ENCODE assay signal across 14 cellular contexts in genomic region chr10:120432209-120432608, GRCh38.
"Had no signal": no experiment of that assay in that cellular context is flagged by ENCODE, and none has a peak within 500 bp of the region (broad histone marks: within the 10 kb centered on the region; RNA-seq: fewer than 3 reads in every experiment).

No MANE protein-coding gene starts in this region.

- ATAC-seq: activated CD4-positive, CD25-positive, alpha-beta regulatory T cell treated with anti-CD3 and anti-CD28 coated beads, Interleukin-2, amount 50 U/mL, for 24 hours; activated naive CD8-positive, alpha-beta T cell treated with anti-CD3 and anti-CD28 coated beads, Interleukin-2, amount 50 U/mL, for 24 hours; psoas muscle; right lobe of liver had no signal

- H3K4me1 ChIP-seq: colonic mucosa, foreskin keratinocyte, left ventricle myocardium inferior, neural progenitor cell, psoas muscle, right lobe of liver had no signal

- DNase-seq: activated naive CD4-positive, alpha-beta T cell treated with anti-CD3 and anti-CD28 coated beads for 36 hours; activated naive CD8-positive, alpha-beta T cell treated with anti-CD3 and anti-CD28 coated beads, Interleukin-2, amount 50 U/mL, for 24 hours; colonic mucosa; glutamatergic neuron; hypothalamus; left ventricle myocardium inferior; naive B cell; psoas muscle; right lobe of liver; T-helper 9 cell had no signal

- H3K9me3 ChIP-seq: colonic mucosa, left ventricle myocardium inferior, psoas muscle, right lobe of liver, thoracic aorta had no signal

- H3K9ac ChIP-seq: neural progenitor cell had no signal

- H3K27me3 ChIP-seq: colonic mucosa, neural progenitor cell, right lobe of liver had no signal

- H3K4me3 ChIP-seq: colonic mucosa, left ventricle myocardium inferior, neural progenitor cell, psoas muscle, right lobe of liver, thoracic aorta had no signal

- H3K36me3 ChIP-seq: colonic mucosa, left ventricle myocardium inferior, neural progenitor cell, right lobe of liver, thoracic aorta had no signal

- H3K27ac ChIP-seq: colonic mucosa, foreskin keratinocyte, left ventricle myocardium inferior, neural progenitor cell, psoas muscle, right lobe of liver, thoracic aorta had no signal
